In genomic region chr14:52179151-52179790, GRCh38 we compare ENCODE assay signal across 17 cellular contexts.
DNase-seq lines count a peak whose midpoint lies in the region; ATAC-seq and TF ChIP-seq lines count a peak whose summit lies in the region.
"Had no signal": no experiment of that assay in that cellular context is flagged by ENCODE, and none has a peak within 500 bp of the region (broad histone marks: within the 10 kb centered on the region; RNA-seq: fewer than 3 reads in every experiment).

No MANE protein-coding gene starts in this region.

- H3K27me3 ChIP-seq in Caco-2 (replicated peaks; ENCODE audit: control insufficient read depth, insufficient read depth, low read length): no peaks in the 10 kb centered on the region
- no peaks in the 10 kb centered on the region for H3K27me3 ChIP-seq in endodermal cell (ENCODE audit: control insufficient read depth, insufficient read depth, low read length, poor library complexity, severe bottlenecking)
- no peaks in the 10 kb centered on the region for H3K27me3 ChIP-seq in mesendoderm (ENCODE audit: insufficient read depth, low read length, poor library complexity)

- CTCF ChIA-PET in Caco-2 (lab: Charles Lee): no interaction called here

- H3K27ac ChIP-seq in endodermal cell (ENCODE audit: low read depth, low read length): no peak overlapping the region
- no peak overlapping the region for H3K27ac ChIP-seq in mesendoderm (ENCODE audit: low read depth, low read length)
- H3K27ac ChIP-seq: 22Rv1, A549, C4-2B had no signal

- H3K36me3 Mint-ChIP-seq in Caco-2 (ENCODE audit: insufficient read depth, unreplicated experiment) (peaks cover 13% of the 10 kb centered on the region), endodermal cell (ENCODE audit: low read depth) (peaks cover 3% of the 10 kb centered on the region)
- H3K36me3 Mint-ChIP-seq in activated T-cell treated with anti-CD3 and anti-CD28 coated beads, Interleukin-2, amount 50 U/mL, for 72 hours (ENCODE audit: insufficient read depth in 2 of 2): peaks cover 11 to 16% of the 10 kb centered on the region in 2 donors

- no peak overlapping the region for H2BK15ac ChIP-seq in mesendoderm (replicated peaks; ENCODE audit: low read depth)

- H3K4me3 Mint-ChIP-seq in Caco-2 (ENCODE audit: unreplicated experiment) (no peak overlapping the region), endodermal cell (no peak overlapping the region)
- H3K4me3 Mint-ChIP-seq in activated T-cell treated with anti-CD3 and anti-CD28 coated beads, Interleukin-2, amount 50 U/mL, for 72 hours: no peak overlapping the region
- H3K4me3 Mint-ChIP-seq: CD4-positive, alpha-beta T cell; H9 had no signal

- no peak overlapping the region for H3K23ac ChIP-seq in mesendoderm (ENCODE audit: low read length)

- peaks cover 40% of the 10 kb centered on the region for H3K9me3 ChIP-seq in Caco-2
- peaks cover 76% of the 10 kb centered on the region for H3K9me3 ChIP-seq in endodermal cell (ENCODE audit: control insufficient read depth, low read length)

- H2BK120ac ChIP-seq in mesendoderm (ENCODE audit: low read depth, low read length): no peak overlapping the region

- H3K18ac ChIP-seq in mesendoderm (ENCODE audit: low read length): no peak overlapping the region

- H3K9me3 Mint-ChIP-seq in Caco-2 (ENCODE audit: unreplicated experiment): peaks cover 37% of the 10 kb centered on the region
- H3K9me3 Mint-ChIP-seq in endodermal cell: peaks cover 64% of the 10 kb centered on the region
- peaks cover 8 to 10% of the 10 kb centered on the region in 2 donors for H3K9me3 Mint-ChIP-seq in activated T-cell treated with anti-CD3 and anti-CD28 coated beads, Interleukin-2, amount 50 U/mL, for 72 hours

- no peak overlapping the region for H3K56ac ChIP-seq in mesendoderm (ENCODE audit: low read length)

- no peak overlapping the region for H3K9ac ChIP-seq in endodermal cell (ENCODE audit: extremely low read depth, low read length, poor library complexity, severe bottlenecking)
- no peak overlapping the region for H3K9ac ChIP-seq in mesendoderm (ENCODE audit: low read length)

- no peaks in the 10 kb centered on the region; the same call in 1 of the 2 replicates for H3K36me3 ChIP-seq in Caco-2 (ENCODE audit: control insufficient read depth, insufficient read depth, low read length)
- H3K36me3 ChIP-seq in endodermal cell (ENCODE audit: control insufficient read depth, insufficient read depth, low read length): no peaks in the 10 kb centered on the region
- no peaks in the 10 kb centered on the region for H3K36me3 ChIP-seq in mesendoderm (ENCODE audit: control insufficient read depth, insufficient read depth, low read length)

- H3K27me3 Mint-ChIP-seq in Caco-2 (ENCODE audit: insufficient read depth, unreplicated experiment) (no peaks in the 10 kb centered on the region), endodermal cell (ENCODE audit: insufficient read depth) (no peaks in the 10 kb centered on the region)
- no peaks in the 10 kb centered on the region for H3K27me3 Mint-ChIP-seq in activated T-cell treated with anti-CD3 and anti-CD28 coated beads, Interleukin-2, amount 50 U/mL, for 72 hours (ENCODE audit: low read depth)
- H3K27me3 Mint-ChIP-seq: CD4-positive, alpha-beta T cell had no signal

- H3K27ac Mint-ChIP-seq in Caco-2 (ENCODE audit: unreplicated experiment) (no peak overlapping the region), endodermal cell (no peak overlapping the region)
- no peak overlapping the region for H3K27ac Mint-ChIP-seq in activated T-cell treated with anti-CD3 and anti-CD28 coated beads, Interleukin-2, amount 50 U/mL, for 72 hours
- H3K27ac Mint-ChIP-seq: CD4-positive, alpha-beta T cell; H9 had no signal

- peak; percentile 54 to 57 for DNase-seq in Caco-2
- DNase-seq in endodermal cell: no peak
- peak; percentile 13 for DNase-seq in mesendoderm
- peak; percentile 58 for DNase-seq in renal cortical epithelial cell (ENCODE audit: low read depth)
- DNase-seq in activated CD4-positive, CD25-positive, alpha-beta regulatory T cell treated with anti-CD3 and anti-CD28 coated beads, Interleukin-2, amount 50 U/mL, for 72 hours: no peak
- DNase-seq in activated T-cell treated with anti-CD3 and anti-CD28 coated beads, Interleukin-2, amount 50 U/mL, for 72 hours: no peak
- DNase-seq: AML-193; CD4-positive, alpha-beta T cell; DMS153; DMS79 treated with DMSO at 0.1 percent for 48 hours; GOT3; H9 had no signal

- intact Hi-C loops in Caco-2 (cut with micrococcal nuclease; ENCODE audit: unreplicated experiment): loop anchor here (1.0 kb wide), 1 partner anchor 48 kb away; no protein-coding TSS in a partner anchor

- no peak overlapping the region for H4K8ac ChIP-seq in mesendoderm (ENCODE audit: low read depth, low read length)

- no peak overlapping the region for H2BK5ac ChIP-seq in mesendoderm (ENCODE audit: low read length)

- H3K4me2 ChIP-seq in mesendoderm (ENCODE audit: low read length): no peak overlapping the region
- H3K4me2 ChIP-seq: A549 had no signal

- no peak for ATAC-seq in HG02884 (IDR thresholded peaks at IDR 0.05; ENCODE audit: unreplicated experiment)
- ATAC-seq in activated T-cell treated with anti-CD3 and anti-CD28 coated beads, Interleukin-2, amount 50 U/mL, for 72 hours (replicated peaks in 1 of 2): no peak
- ATAC-seq: A549, GM12878 had no signal

- H3K4ac ChIP-seq in mesendoderm (ENCODE audit: low read depth, low read length): no peak overlapping the region

- BruUV-seq in Caco-2 (replicated peaks; lab: Mats Ljungman, UMichigan): no TSS peak

- POLR2A ChIA-PET in Caco-2 (lab: Charles Lee): no interaction called here

- H3K4me3 ChIP-seq in Caco-2 (ENCODE audit: low read depth, low read length) (no peak overlapping the region), endodermal cell (ENCODE audit: low read length) (peak overlapping the region; percentile 50), mesendoderm (ENCODE audit: low read length) (no peak overlapping the region)
- H3K4me3 ChIP-seq: A549, GM12878 had no signal

- TF ChIP-seq CTCF in Caco-2 (IDR thresholded peaks at IDR 0.05; ENCODE audit: insufficient read depth in 1 of 2, low read depth in 1 of 2, low read length in 1 of 2, severe bottlenecking in 1 of 2, unreplicated experiment in 1 of 2) (no peak), endodermal cell (conservative IDR thresholded peaks at IDR 0.05) (no peak)

- no peak overlapping the region for H2AK5ac ChIP-seq in mesendoderm (ENCODE audit: low read length)

- H3K79me2 ChIP-seq in mesendoderm (ENCODE audit: control insufficient read depth, insufficient read depth, low read length): no peaks in the 10 kb centered on the region

- H3K79me1 ChIP-seq in mesendoderm (ENCODE audit: low read length): no peaks in the 10 kb centered on the region

- no peak overlapping the region for H4K5ac ChIP-seq in mesendoderm (ENCODE audit: low read length)

- WGBS in endodermal cell (ENCODE audit: insufficient coverage in 1 of 2, insufficient read length in 1 of 2), 2 experiments: 78 to 87% methylated on average over 2 to 6 of the region's 6 CpGs
- WGBS in mesendoderm (ENCODE audit: extremely low coverage, insufficient coverage, low lambda C conversion rate): no CpG with 5 or more reads among the region's 6 CpGs

- H3K4me1 Mint-ChIP-seq in Caco-2 (ENCODE audit: low read depth, unreplicated experiment): peaks cover 12% of the 10 kb centered on the region
- no peaks in the 10 kb centered on the region for H3K4me1 Mint-ChIP-seq in endodermal cell
- peaks cover 17% of the 10 kb centered on the region for H3K4me1 Mint-ChIP-seq in activated T-cell treated with anti-CD3 and anti-CD28 coated beads, Interleukin-2, amount 50 U/mL, for 72 hours (ENCODE audit: low read depth)
- H3K4me1 Mint-ChIP-seq: H9 had no signal

- H3K4me1 ChIP-seq in Caco-2: peaks cover 18% of the 10 kb centered on the region
- H3K4me1 ChIP-seq in endodermal cell (ENCODE audit: control insufficient read depth, insufficient read depth, low read length): peaks cover 3% of the 10 kb centered on the region
- H3K4me1 ChIP-seq in mesendoderm (ENCODE audit: control insufficient read depth, low read depth, low read length): no peaks in the 10 kb centered on the region
- H3K4me1 ChIP-seq: A549 had no signal

Comparison
In these comparisons a context has a peak if more than half of its experiments do, and no peak if none do; other contexts are left out.
1. DNase-seq: peak in Caco-2 (2 of 2), mesendoderm (single experiment) and renal cortical epithelial cell (single experiment); none in endodermal cell (single experiment), activated CD4-positive, CD25-positive, alpha-beta regulatory T cell treated with anti-CD3 and anti-CD28 coated beads, Interleukin-2, amount 50 U/mL, for 72 hours (single experiment) and activated T-cell treated with anti-CD3 and anti-CD28 coated beads, Interleukin-2, amount 50 U/mL, for 72 hours (0 of 2).